Comparison of ENCODE assay signal across 14 cellular contexts in genomic region chr7:84548366-84549085, GRCh38.
DNase-seq lines count a peak whose midpoint lies in the region; ATAC-seq and TF ChIP-seq lines count a peak whose summit lies in the region.
"Had no signal": no experiment of that assay in that cellular context is flagged by ENCODE, and none has a peak within 500 bp of the region (broad histone marks: within the 10 kb centered on the region; RNA-seq: fewer than 3 reads in every experiment).

No MANE protein-coding gene starts in this region.

- H2BK5ac ChIP-seq in neuronal stem cell (ENCODE audit: low read length) = no peak overlapping the region

- no peak overlapping the region for H3K9ac ChIP-seq in neuronal stem cell (ENCODE audit: low read depth, low read length, poor library complexity)

- no peak overlapping the region for H3K23ac ChIP-seq in neuronal stem cell (ENCODE audit: low read depth, low read length, poor library complexity)

- WGBS in neuronal stem cell (ENCODE audit: extremely low coverage in 2 of 2, insufficient read length in 2 of 2, insufficient replicate concordance in 1 of 2), 2 donors = no CpG with 5 or more reads among the region's 4 CpGs
- WGBS in right lobe of liver (ENCODE audit: insufficient coverage, low coverage, low lambda C conversion rate, missing lambda C conversion rate) = 54% methylated on average over 4 of the region's 4 CpGs

- TF ChIP-seq CTCF in fibroblast of pulmonary artery (IDR thresholded peaks at IDR 0.05; ENCODE audit: low read length, missing control alignments) (no peak), gastrocnemius medialis (IDR thresholded peaks at IDR 0.05 in 4 of 5, conservative IDR thresholded peaks at IDR 0.05 in 1 of 5) (no peak), right lobe of liver (IDR thresholded peaks at IDR 0.05) (no peak)

- in situ Hi-C loops in gastrocnemius medialis (cut with MboI; ENCODE audit: low sequenced_read_pairs in 4 of 4) = no loop called here
- in situ Hi-C loops in HAP-1 (cut with MboI; ENCODE audit: low sequenced_read_pairs) = no loop called here

- H3K4ac ChIP-seq in neuronal stem cell (ENCODE audit: low read length) = no peak overlapping the region

- H3K36me3 ChIP-seq in neuronal stem cell (replicated peaks in 1 of 2; ENCODE audit: control insufficient read depth in 2 of 2, insufficient read depth in 2 of 2, low read length in 2 of 2) = no peaks in the 10 kb centered on the region
- no peaks in the 10 kb centered on the region for H3K36me3 ChIP-seq in gastrocnemius medialis
- no peaks in the 10 kb centered on the region for H3K36me3 ChIP-seq in HAP-1 (replicated peaks)
- H3K36me3 ChIP-seq in right lobe of liver = no peaks in the 10 kb centered on the region

- H2BK15ac ChIP-seq in neuronal stem cell (ENCODE audit: low read length) = no peak overlapping the region

- H3K79me1 ChIP-seq in neuronal stem cell (ENCODE audit: low read depth, low read length) = no peaks in the 10 kb centered on the region

- intact Hi-C loops in gastrocnemius medialis (cut with DNase I; ENCODE audit: low total_unique reads) (no loop called here), right lobe of liver (cut with DNase I) (no loop called here)

- H3K4me1 ChIP-seq in neuronal stem cell (ENCODE audit: control insufficient read depth in 2 of 2, insufficient read depth in 1 of 2, low read depth in 1 of 2, low read length in 2 of 2) (peaks cover 3 to 7% of the 10 kb centered on the region in 2 donors), gastrocnemius medialis (no peaks in the 10 kb centered on the region), HAP-1 (peaks cover 9% of the 10 kb centered on the region), right lobe of liver (no peaks in the 10 kb centered on the region)

- no peaks in the 10 kb centered on the region for H3K9me3 ChIP-seq in neuronal stem cell (replicated peaks in 1 of 2; ENCODE audit: control insufficient read depth in 2 of 2, insufficient read depth in 1 of 2, low read depth in 1 of 2, low read length in 2 of 2)
- H3K9me3 ChIP-seq in gastrocnemius medialis = no peaks in the 10 kb centered on the region
- no peaks in the 10 kb centered on the region for H3K9me3 ChIP-seq in HAP-1
- no peaks in the 10 kb centered on the region for H3K9me3 ChIP-seq in right lobe of liver

- no peak overlapping the region for H4K91ac ChIP-seq in neuronal stem cell (ENCODE audit: low read depth, low read length, poor library complexity)

- DNase-seq in ELR (ENCODE audit: low read depth) (peak; percentile 1), RPMI7951 (ENCODE audit: low read depth) (peak; percentile 22), fibroblast of pulmonary artery (ENCODE audit: low read depth) (peak; percentile 26), neuronal stem cell (ENCODE audit: low spot score) (peak; percentile 42), gastrocnemius medialis (no peak), HAP-1 (ENCODE audit: low spot score in 2 of 2) (no peak), right lobe of liver (no peak)
- no peak for DNase-seq in activated CD8-positive, alpha-beta memory T cell treated with anti-CD3 and anti-CD28 coated beads for 24 hours
- DNase-seq: anterior cingulate cortex; CD8-positive, alpha-beta memory T cell; natural killer cell; RPMI8226; stimulated activated CD4-positive, alpha-beta T cell treated with anti-CD3 and anti-CD28 coated beads, Interleukin-1b, Interleukin-23, amount 100 ng/mL, for 48 hours; stimulated activated naive CD4-positive, alpha-beta T cell treated with Interleukin-2 at 50 U/mL for 16 hours had no signal

- peak overlapping the region; percentile 69 for H2AFZ ChIP-seq in neuronal stem cell (ENCODE audit: low read length)

- H3K27me3 ChIP-seq in neuronal stem cell (ENCODE audit: control insufficient read depth in 3 of 3, insufficient read depth in 3 of 3, low read depth in 1 of 3, low read length in 3 of 3) (no peaks in the 10 kb centered on the region), gastrocnemius medialis (no peaks in the 10 kb centered on the region), HAP-1 (ENCODE audit: low read depth) (no peaks in the 10 kb centered on the region), right lobe of liver (no peaks in the 10 kb centered on the region)

- no peak overlapping the region for H3K18ac ChIP-seq in neuronal stem cell (ENCODE audit: low read length)

- no peak overlapping the region for H4K8ac ChIP-seq in neuronal stem cell (ENCODE audit: low read depth, low read length)

- H3K4me3 ChIP-seq in fibroblast of pulmonary artery (replicated peaks; ENCODE audit: low read depth, low read length) (no peak overlapping the region), neuronal stem cell (ENCODE audit: low read length in 2 of 2) (no peak overlapping the region), gastrocnemius medialis (no peak overlapping the region), HAP-1 (no peak overlapping the region), right lobe of liver (no peak overlapping the region)

- no peak overlapping the region for H2BK120ac ChIP-seq in neuronal stem cell (ENCODE audit: low read depth, low read length)

- H3K27ac ChIP-seq in neuronal stem cell (replicated peaks; ENCODE audit: low read length) = peak overlapping the region; percentile 24
- no peak overlapping the region for H3K27ac ChIP-seq in gastrocnemius medialis
- no peak overlapping the region for H3K27ac ChIP-seq in right lobe of liver

- no peak overlapping the region for H2BK12ac ChIP-seq in neuronal stem cell (ENCODE audit: low read length)

- no peak overlapping the region for H3K14ac ChIP-seq in neuronal stem cell (ENCODE audit: low read length)

- TF ChIP-seq POLR2A in gastrocnemius medialis (IDR thresholded peaks at IDR 0.05) (no peak), right lobe of liver (IDR thresholded peaks at IDR 0.05) (no peak)

- ATAC-seq in gastrocnemius medialis (no peak), right lobe of liver (no peak)
- ATAC-seq: natural killer cell had no signal

- H2AK5ac ChIP-seq in neuronal stem cell (ENCODE audit: low read depth, low read length) = no peak overlapping the region

- H3K4me2 ChIP-seq in neuronal stem cell (ENCODE audit: insufficient read depth, low read length, poor library complexity, severe bottlenecking) = no peak overlapping the region

Comparison
In these comparisons a context has a peak if more than half of its experiments do, and no peak if none do; other contexts are left out.
1. DNase-seq: peak in ELR (single experiment), RPMI7951 (single experiment), fibroblast of pulmonary artery (single experiment) and neuronal stem cell (single experiment); none in gastrocnemius medialis (0 of 2), activated CD8-positive, alpha-beta memory T cell treated with anti-CD3 and anti-CD28 coated beads for 24 hours (single experiment), HAP-1 (0 of 2) and right lobe of liver (0 of 3).